ENCODE assay signal across 1 cellular context in the genomic region with DNA sequence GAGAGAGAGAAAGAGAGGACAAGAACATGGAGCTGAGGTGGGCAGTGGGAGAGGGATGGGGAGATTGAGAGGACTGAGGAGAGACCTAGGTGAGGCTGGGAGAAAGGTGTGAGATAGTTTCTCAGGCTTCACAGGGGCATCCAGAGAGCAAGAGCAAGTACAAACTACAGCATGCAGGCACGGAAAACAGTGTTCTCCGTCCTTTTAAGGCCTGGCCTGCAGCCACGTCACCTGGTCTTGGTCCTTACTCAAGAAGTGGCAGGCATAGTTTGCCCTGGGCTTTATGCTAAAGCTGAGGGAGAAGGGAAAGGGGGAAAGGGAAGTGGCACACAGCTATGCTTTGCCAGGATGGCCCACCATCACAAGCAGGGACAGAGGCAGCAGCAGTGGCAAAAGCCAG.
TF ChIP-seq lines count a peak whose summit lies in the region.

No MANE protein-coding gene starts in this region.

TF ChIP-seq in GM23338, 12 proteins besides CTCF, POLR2A, EP300 and RAD21 (continued from another document):
- TF ChIP-seq, protein P1, sequence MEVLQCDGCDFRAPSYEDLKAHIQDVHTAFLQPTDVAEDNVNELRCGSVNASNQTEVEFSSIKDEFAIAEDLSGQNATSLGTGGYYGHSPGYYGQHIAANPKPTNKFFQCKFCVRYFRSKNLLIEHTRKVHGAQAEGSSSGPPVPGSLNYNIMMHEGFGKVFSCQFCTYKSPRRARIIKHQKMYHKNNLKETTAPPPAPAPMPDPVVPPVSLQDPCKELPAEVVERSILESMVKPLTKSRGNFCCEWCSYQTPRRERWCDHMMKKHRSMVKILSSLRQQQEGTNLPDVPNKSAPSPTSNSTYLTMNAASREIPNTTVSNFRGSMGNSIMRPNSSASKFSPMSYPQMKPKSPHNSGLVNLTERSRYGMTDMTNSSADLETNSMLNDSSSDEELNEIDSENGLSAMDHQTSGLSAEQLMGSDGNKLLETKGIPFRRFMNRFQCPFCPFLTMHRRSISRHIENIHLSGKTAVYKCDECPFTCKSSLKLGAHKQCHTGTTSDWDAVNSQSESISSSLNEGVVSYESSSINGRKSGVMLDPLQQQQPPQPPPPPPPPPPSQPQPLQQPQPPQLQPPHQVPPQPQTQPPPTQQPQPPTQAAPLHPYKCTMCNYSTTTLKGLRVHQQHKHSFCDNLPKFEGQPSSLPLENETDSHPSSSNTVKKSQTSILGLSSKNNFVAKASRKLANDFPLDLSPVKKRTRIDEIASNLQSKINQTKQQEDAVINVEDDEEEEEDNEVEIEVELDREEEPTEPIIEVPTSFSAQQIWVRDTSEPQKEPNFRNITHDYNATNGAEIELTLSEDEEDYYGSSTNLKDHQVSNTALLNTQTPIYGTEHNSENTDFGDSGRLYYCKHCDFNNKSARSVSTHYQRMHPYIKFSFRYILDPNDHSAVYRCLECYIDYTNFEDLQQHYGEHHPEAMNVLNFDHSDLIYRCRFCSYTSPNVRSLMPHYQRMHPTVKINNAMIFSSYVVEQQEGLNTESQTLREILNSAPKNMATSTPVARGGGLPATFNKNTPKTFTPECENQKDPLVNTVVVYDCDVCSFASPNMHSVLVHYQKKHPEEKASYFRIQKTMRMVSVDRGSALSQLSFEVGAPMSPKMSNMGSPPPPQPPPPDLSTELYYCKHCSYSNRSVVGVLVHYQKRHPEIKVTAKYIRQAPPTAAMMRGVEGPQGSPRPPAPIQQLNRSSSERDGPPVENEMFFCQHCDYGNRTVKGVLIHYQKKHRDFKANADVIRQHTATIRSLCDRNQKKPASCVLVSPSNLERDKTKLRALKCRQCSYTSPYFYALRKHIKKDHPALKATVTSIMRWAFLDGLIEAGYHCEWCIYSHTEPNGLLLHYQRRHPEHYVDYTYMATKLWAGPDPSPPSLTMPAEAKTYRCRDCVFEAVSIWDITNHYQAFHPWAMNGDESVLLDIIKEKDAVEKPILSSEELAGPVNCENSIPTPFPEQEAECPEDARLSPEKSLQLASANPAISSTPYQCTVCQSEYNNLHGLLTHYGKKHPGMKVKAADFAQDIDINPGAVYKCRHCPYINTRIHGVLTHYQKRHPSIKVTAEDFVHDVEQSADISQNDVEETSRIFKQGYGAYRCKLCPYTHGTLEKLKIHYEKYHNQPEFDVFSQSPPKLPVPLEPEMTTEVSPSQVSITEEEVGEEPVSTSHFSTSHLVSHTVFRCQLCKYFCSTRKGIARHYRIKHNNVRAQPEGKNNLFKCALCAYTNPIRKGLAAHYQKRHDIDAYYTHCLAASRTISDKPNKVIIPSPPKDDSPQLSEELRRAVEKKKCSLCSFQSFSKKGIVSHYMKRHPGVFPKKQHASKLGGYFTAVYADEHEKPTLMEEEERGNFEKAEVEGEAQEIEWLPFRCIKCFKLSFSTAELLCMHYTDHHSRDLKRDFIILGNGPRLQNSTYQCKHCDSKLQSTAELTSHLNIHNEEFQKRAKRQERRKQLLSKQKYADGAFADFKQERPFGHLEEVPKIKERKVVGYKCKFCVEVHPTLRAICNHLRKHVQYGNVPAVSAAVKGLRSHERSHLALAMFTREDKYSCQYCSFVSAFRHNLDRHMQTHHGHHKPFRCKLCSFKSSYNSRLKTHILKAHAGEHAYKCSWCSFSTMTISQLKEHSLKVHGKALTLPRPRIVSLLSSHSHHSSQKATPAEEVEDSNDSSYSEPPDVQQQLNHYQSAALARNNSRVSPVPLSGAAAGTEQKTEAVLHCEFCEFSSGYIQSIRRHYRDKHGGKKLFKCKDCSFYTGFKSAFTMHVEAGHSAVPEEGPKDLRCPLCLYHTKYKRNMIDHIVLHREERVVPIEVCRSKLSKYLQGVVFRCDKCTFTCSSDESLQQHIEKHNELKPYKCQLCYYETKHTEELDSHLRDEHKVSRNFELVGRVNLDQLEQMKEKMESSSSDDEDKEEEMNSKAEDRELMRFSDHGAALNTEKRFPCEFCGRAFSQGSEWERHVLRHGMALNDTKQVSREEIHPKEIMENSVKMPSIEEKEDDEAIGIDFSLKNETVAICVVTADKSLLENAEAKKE (CRISPR knock-in tag; IDR thresholded peaks at IDR 0.05), result no peak
- TF ChIP-seq ZNF114 (CRISPR knock-in tag; IDR thresholded peaks at IDR 0.05) (no peak), EZH2 (IDR thresholded peaks at IDR 0.05; ENCODE audit: low read depth, unreplicated experiment) (no peak), POLR2AphosphoS5 (IDR thresholded peaks at IDR 0.05; ENCODE audit: low read depth) (no peak), STAT1 (IDR thresholded peaks at IDR 0.05; ENCODE audit: unreplicated experiment) (no peak)
